Comparison of ENCODE assay signal across 8 cellular contexts in genomic region chr5:34007675-34008600, GRCh38. TPM values are rescaled to one million over a fixed set of nuclear protein-coding genes. Genes with fewer than 3 reads are reported as not detected.
DNase-seq lines count a peak whose midpoint lies in the region; ATAC-seq and TF ChIP-seq lines count a peak whose summit lies in the region.

TSS of gene AMACR (minus strand) at chr5:34008050. CDS start at chr5:34008019, 31 bp downstream.

- H3K36me3 Mint-ChIP-seq in WTC11 = peaks cover 13% of the 10 kb centered on the region

- H3K27me3 ChIP-seq in spleen (replicated peaks in 1 of 7) = no peaks in the 10 kb centered on the region

- 0 to 1% (median 0%) methylated on average over 32 to 74 of the region's 74 CpGs for WGBS in spleen, 5 donors

- H3K27me3 Mint-ChIP-seq in WTC11 (ENCODE audit: low read depth) = no peaks in the 10 kb centered on the region

- no peaks in the 10 kb centered on the region for H3K9me3 ChIP-seq in spleen

- TF ChIP-seq CTCF in WTC11 (IDR thresholded peaks at IDR 0.05) (no peak), cardiac fibroblast (IDR thresholded peaks at IDR 0.05; ENCODE audit: low read depth, low read length) (no peak), spleen (IDR thresholded peaks at IDR 0.05 in 8 of 11, conservative IDR thresholded peaks at IDR 0.05 in 3 of 11) (peak in 2 of 11 experiments; percentile 11 to 23)

- H3K4me1 Mint-ChIP-seq in WTC11 = peaks cover 18% of the 10 kb centered on the region

- TF ChIP-seq POLR2A in spleen (IDR thresholded peaks at IDR 0.05) = peak in 2 of 3 donors; percentile 77 to 86

- no peaks in the 10 kb centered on the region for H3K9me3 Mint-ChIP-seq in WTC11

- peak within 1 kb of the TSS; percentile 87 to 96 (median 94) for H3K27ac ChIP-seq in spleen

- DNase-seq in AG08396 (ENCODE audit: low spot score) (peak; percentile 98), NCI-H2227 (lab: John Stamatoyannopoulos, UW; ENCODE audit: unreplicated experiment) (peak; percentile 98), WTC11 (ENCODE audit: low spot score) (peak; percentile 93), cardiac fibroblast (ENCODE audit: low read depth in 2 of 2) (peak; percentile 92 to 97), inferior parietal cortex (ENCODE audit: extremely low spot score) (peak; percentile 95), spleen (peak; percentile 98)

- intact Hi-C loops in spleen (cut with DNase I; ENCODE audit: low total_unique reads) = no loop called here

- H3K36me3 ChIP-seq in spleen = peaks cover 0 to 25% (median 10%) of the 10 kb centered on the region in 6 donors

- peak within 1 kb of the TSS; percentile 83 for H3K4me3 Mint-ChIP-seq in WTC11

- H3K4me3 ChIP-seq in cardiac fibroblast (replicated peaks in 1 of 2; ENCODE audit: low read depth in 2 of 2, low read length in 2 of 2) (peak within 1 kb of the TSS; percentile 65 to 81), spleen (peak within 1 kb of the TSS; percentile 59 to 91 (median 80))

- ATAC-seq in GM18909 (IDR thresholded peaks at IDR 0.05; ENCODE audit: poor library complexity, unreplicated experiment) = peak; percentile 93
- ATAC-seq in HG03159 (IDR thresholded peaks at IDR 0.05; ENCODE audit: unreplicated experiment) = peak; percentile 89
- peak; percentile 94 for ATAC-seq in WTC11

- H3K27ac Mint-ChIP-seq in WTC11 = peak within 1 kb of the TSS; percentile 97

- CTCF ChIA-PET in WTC11 (lab: Charles Lee) = interaction anchor here (0.5 to 1.7 kb wide), 8 partner anchors 10 to 1569 kb away, joined by 3 to 10 read pairs (median 4); no protein-coding TSS in a partner anchor

- POLR2A ChIA-PET in WTC11 (lab: Charles Lee) = interaction anchor here (0.9 kb wide), 1 partner anchor 10 kb away, joined by 3 read pairs; no protein-coding TSS in a partner anchor

- peaks cover 5 to 31% (median 20%) of the 10 kb centered on the region in 6 donors for H3K4me1 ChIP-seq in spleen

TF ChIP-seq in WTC11, 78 proteins besides CTCF, POLR2A, EP300 and RAD21 (continues in another document):
- TF ChIP-seq, protein P1, sequence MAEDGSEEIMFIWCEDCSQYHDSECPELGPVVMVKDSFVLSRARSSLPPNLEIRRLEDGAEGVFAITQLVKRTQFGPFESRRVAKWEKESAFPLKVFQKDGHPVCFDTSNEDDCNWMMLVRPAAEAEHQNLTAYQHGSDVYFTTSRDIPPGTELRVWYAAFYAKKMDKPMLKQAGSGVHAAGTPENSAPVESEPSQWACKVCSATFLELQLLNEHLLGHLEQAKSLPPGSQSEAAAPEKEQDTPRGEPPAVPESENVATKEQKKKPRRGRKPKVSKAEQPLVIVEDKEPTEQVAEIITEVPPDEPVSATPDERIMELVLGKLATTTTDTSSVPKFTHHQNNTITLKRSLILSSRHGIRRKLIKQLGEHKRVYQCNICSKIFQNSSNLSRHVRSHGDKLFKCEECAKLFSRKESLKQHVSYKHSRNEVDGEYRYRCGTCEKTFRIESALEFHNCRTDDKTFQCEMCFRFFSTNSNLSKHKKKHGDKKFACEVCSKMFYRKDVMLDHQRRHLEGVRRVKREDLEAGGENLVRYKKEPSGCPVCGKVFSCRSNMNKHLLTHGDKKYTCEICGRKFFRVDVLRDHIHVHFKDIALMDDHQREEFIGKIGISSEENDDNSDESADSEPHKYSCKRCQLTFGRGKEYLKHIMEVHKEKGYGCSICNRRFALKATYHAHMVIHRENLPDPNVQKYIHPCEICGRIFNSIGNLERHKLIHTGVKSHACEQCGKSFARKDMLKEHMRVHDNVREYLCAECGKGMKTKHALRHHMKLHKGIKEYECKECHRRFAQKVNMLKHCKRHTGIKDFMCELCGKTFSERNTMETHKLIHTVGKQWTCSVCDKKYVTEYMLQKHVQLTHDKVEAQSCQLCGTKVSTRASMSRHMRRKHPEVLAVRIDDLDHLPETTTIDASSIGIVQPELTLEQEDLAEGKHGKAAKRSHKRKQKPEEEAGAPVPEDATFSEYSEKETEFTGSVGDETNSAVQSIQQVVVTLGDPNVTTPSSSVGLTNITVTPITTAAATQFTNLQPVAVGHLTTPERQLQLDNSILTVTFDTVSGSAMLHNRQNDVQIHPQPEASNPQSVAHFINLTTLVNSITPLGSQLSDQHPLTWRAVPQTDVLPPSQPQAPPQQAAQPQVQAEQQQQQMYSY (CRISPR knock-in tag; IDR thresholded peaks at IDR 0.05) = 0 out of 2 replicates have a peak, but pooled peaks have one; percentile 6
- TF ChIP-seq NFE2L1 (CRISPR knock-in tag; IDR thresholded peaks at IDR 0.05) (peak; percentile 16; the same call in 1 of the 2 replicates), SOX15 (CRISPR knock-in tag; IDR thresholded peaks at IDR 0.05) (no peak), FOXK1 (CRISPR knock-in tag; IDR thresholded peaks at IDR 0.05) (peak; percentile 25; the same call in 1 of the 2 replicates), STAT6 (CRISPR knock-in tag; conservative IDR thresholded peaks at IDR 0.05; ENCODE audit: low read depth) (no peak), ESRRA (CRISPR knock-in tag; IDR thresholded peaks at IDR 0.05; ENCODE audit: borderline replicate concordance) (no peak; the same call in 1 of the 2 replicates), ZNF281 (CRISPR knock-in tag; IDR thresholded peaks at IDR 0.05) (no peak), RORB (CRISPR knock-in tag; IDR thresholded peaks at IDR 0.05) (no peak), HMGA2 (CRISPR knock-in tag; IDR thresholded peaks at IDR 0.05) (no peak), SMAD4 (CRISPR knock-in tag; IDR thresholded peaks at IDR 0.05) (no peak)
- TF ChIP-seq, protein P2, sequence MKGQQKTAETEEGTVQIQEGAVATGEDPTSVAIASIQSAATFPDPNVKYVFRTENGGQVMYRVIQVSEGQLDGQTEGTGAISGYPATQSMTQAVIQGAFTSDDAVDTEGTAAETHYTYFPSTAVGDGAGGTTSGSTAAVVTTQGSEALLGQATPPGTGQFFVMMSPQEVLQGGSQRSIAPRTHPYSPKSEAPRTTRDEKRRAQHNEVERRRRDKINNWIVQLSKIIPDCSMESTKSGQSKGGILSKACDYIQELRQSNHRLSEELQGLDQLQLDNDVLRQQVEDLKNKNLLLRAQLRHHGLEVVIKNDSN (CRISPR knock-in tag; IDR thresholded peaks at IDR 0.05) = 0 out of 2 replicates have a peak, but pooled peaks have one; percentile 29
- TF ChIP-seq, protein P3, sequence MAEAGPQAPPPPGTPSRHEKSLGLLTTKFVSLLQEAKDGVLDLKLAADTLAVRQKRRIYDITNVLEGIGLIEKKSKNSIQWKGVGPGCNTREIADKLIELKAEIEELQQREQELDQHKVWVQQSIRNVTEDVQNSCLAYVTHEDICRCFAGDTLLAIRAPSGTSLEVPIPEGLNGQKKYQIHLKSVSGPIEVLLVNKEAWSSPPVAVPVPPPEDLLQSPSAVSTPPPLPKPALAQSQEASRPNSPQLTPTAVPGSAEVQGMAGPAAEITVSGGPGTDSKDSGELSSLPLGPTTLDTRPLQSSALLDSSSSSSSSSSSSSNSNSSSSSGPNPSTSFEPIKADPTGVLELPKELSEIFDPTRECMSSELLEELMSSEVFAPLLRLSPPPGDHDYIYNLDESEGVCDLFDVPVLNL (CRISPR knock-in tag; IDR thresholded peaks at IDR 0.05; ENCODE audit: borderline replicate concordance, low read depth) = no peak

RNA-seq across cellular contexts. Expression of gene AMACR, which starts in this region (rescaled TPM):
- 11.2 to 12.0 TPM (median 11.9 TPM) in 3 replicates for total RNA-seq in WTC11 (2021)
- 1 to 10 TPM; 8.1 to 9.9 (median 9.4) TPM for total RNA-seq in spleen
- 1 to 10 TPM; 3.1 to 4.9 (median 4.3) TPM for polyA plus RNA-seq in spleen

Comparison
In these comparisons a context has a peak if more than half of its experiments do, and no peak if none do; other contexts are left out.
1. Peak in every context shown above with its lines: DNase-seq, ATAC-seq, H3K4me3 ChIP-seq and H3K27ac ChIP-seq.